Comparison of ENCODE assay signal across 1 cellular context in the genomic region with DNA sequence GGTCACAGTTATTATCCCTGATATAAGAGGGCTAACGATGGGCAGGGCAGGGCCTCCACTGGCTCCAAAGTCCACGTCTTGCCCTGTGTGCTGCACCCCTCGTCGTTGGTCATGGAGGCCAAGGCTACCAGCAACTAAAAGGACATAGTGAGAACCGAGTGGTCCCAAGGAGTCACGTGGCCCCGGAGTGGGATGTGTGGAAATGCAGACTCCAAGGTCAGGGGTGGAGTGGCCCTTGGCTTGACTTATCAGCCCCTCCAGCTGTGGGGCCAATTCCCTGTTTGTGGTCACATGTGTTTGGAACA.
TF ChIP-seq lines count a peak whose summit lies in the region.

No MANE protein-coding gene starts in this region.

TF ChIP-seq in endothelial cell of umbilical vein, 7 proteins besides CTCF, POLR2A, EP300 and RAD21:
- no peak for TF ChIP-seq POLR2AphosphoS5 (IDR thresholded peaks at IDR 0.05; ENCODE audit: insufficient read depth, low read depth, low read length)
- no peak for TF ChIP-seq FOS (IDR thresholded peaks at IDR 0.05; ENCODE audit: borderline replicate concordance, insufficient read depth, low read length)
- TF ChIP-seq GATA2 (IDR thresholded peaks at IDR 0.05; ENCODE audit: insufficient read depth, insufficient read length, low read depth, low read length) = no peak
- no peak for TF ChIP-seq JUN (IDR thresholded peaks at IDR 0.05; ENCODE audit: borderline replicate concordance, insufficient read depth, insufficient read length, low read depth)
- no peak for TF ChIP-seq EZH2 (IDR thresholded peaks at IDR 0.05; ENCODE audit: borderline replicate concordance, low read depth, low read length, severe bottlenecking)
- TF ChIP-seq, protein P1, sequence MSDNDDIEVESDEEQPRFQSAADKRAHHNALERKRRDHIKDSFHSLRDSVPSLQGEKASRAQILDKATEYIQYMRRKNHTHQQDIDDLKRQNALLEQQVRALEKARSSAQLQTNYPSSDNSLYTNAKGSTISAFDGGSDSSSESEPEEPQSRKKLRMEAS (IDR thresholded peaks at IDR 0.05; ENCODE audit: insufficient read depth, insufficient read length) = no peak
- no peak for TF ChIP-seq MYC (IDR thresholded peaks at IDR 0.05; ENCODE audit: low read depth, low read length)
TF ChIP-seq in endothelial cell of umbilical vein: peak in this region for 0.
